ENCODE assay signal across 14 cellular contexts in the genomic region with DNA sequence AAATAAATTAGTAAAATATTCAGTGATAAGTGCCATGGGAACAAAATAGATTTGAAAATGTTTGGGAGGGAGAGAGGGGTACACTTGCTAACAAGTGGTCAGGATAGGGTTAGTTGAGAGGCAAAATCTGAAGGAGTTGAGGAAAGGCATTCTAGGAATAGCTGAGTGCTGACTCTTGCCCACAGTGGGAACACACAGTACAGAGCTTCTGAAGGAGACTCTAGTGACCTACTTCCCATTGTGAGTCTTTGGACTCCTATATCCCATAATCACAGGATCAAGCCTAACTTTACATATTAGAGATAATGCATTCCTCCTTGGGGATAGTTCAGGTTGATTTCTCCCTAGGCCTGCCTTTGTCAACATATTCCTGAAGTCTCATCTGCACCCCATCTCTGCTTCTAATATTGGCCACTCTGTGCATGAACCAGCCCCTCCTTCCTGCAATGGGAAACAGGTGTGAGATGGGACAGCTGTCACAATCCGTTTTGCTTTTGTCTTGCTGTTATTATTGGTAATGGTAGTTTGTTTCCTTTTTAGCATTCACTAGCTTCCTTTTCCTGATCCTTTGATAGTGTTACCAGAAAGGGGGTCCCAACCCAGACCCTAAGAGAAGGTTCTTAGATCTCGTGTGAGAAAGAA. TPM values are rescaled to one million over a fixed set of nuclear protein-coding genes. Genes with fewer than 3 reads are reported as not detected.
DNase-seq lines count a peak whose midpoint lies in the region; ATAC-seq, FAIRE-seq and TF ChIP-seq lines count a peak whose summit lies in the region.
"Had no signal": no experiment of that assay in that cellular context is flagged by ENCODE, and none has a peak within 500 bp of the region (broad histone marks: within the 10 kb centered on the region; RNA-seq: fewer than 3 reads in every experiment).

No MANE protein-coding gene starts in this region.

- H3K4me1 ChIP-seq in CD8-positive, alpha-beta memory T cell (ENCODE audit: insufficient read depth, low read length), result peaks cover 58% of the 10 kb centered on the region
- H3K4me1 ChIP-seq in KMS-11 (ENCODE audit: low read depth, poor library complexity, severe bottlenecking) (peaks cover 52% of the 10 kb centered on the region), astrocyte (ENCODE audit: insufficient read depth, low read length) (no peaks in the 10 kb centered on the region), Caco-2 (peaks cover 11% of the 10 kb centered on the region; the same call in 1 of the 2 replicates)

- H3K9ac ChIP-seq in KMS-11 (no peak overlapping the region), astrocyte (ENCODE audit: low read length) (no peak overlapping the region)

- CTCF ChIA-PET in CD8-positive, alpha-beta memory T cell (lab: Charles Lee), result interaction anchor here (0.9 to 4.5 kb wide), 2 partner anchors 32 to 43 kb away, joined by 5 to 17 read pairs; no protein-coding TSS in a partner anchor
- CTCF ChIA-PET in Caco-2 (lab: Charles Lee), result no interaction called here

- peak overlapping the region; percentile 42 to 79 (median 71) for H3K4me3 Mint-ChIP-seq in CD8-positive, alpha-beta memory T cell
- H3K4me3 Mint-ChIP-seq in astrocyte (ENCODE audit: unreplicated experiment) (no peak overlapping the region), naive B cell (peak overlapping the region; percentile 17 to 99 (median 62)), Caco-2 (ENCODE audit: unreplicated experiment) (no peak overlapping the region)

- no peaks in the 10 kb centered on the region for H3K36me3 ChIP-seq in CD8-positive, alpha-beta memory T cell (ENCODE audit: insufficient read depth, low read length)
- no peaks in the 10 kb centered on the region for H3K36me3 ChIP-seq in KMS-11 (ENCODE audit: insufficient read depth)
- H3K36me3 ChIP-seq in astrocyte (ENCODE audit: insufficient read depth, low read length), result no peaks in the 10 kb centered on the region
- no peaks in the 10 kb centered on the region for H3K36me3 ChIP-seq in Caco-2 (ENCODE audit: control insufficient read depth, insufficient read depth, low read length)

- peaks cover 10% of the 10 kb centered on the region; the same call in 1 of the 2 replicates for H3K79me2 ChIP-seq in KMS-11 (ENCODE audit: insufficient read depth, low read depth)
- H3K79me2 ChIP-seq in astrocyte (ENCODE audit: insufficient read depth, low read length), result no peaks in the 10 kb centered on the region

- TF ChIP-seq CTCF in KMS-11 (conservative IDR thresholded peaks at IDR 0.05; ENCODE audit: low read depth, low read length), result no peak
- TF ChIP-seq CTCF in astrocyte (IDR thresholded peaks at IDR 0.05; ENCODE audit: insufficient read depth, low read depth, low read length), result no peak
- no peak for TF ChIP-seq CTCF in Caco-2 (IDR thresholded peaks at IDR 0.05; ENCODE audit: insufficient read depth in 1 of 2, low read depth in 1 of 2, low read length in 1 of 2, severe bottlenecking in 1 of 2, unreplicated experiment in 1 of 2)

- intact Hi-C loops in Caco-2 (cut with micrococcal nuclease; ENCODE audit: unreplicated experiment), result no loop called here

- BruUV-seq in Caco-2 (replicated peaks; lab: Mats Ljungman, UMichigan), result no TSS peak

- H3K27me3 ChIP-seq in CD8-positive, alpha-beta memory T cell (ENCODE audit: insufficient read depth, low read length, poor library complexity, severe bottlenecking), result no peaks in the 10 kb centered on the region
- H3K27me3 ChIP-seq in KMS-11 (ENCODE audit: insufficient read depth, low read depth), result no peaks in the 10 kb centered on the region
- H3K27me3 ChIP-seq in astrocyte (ENCODE audit: insufficient read depth, low read length), result no peaks in the 10 kb centered on the region
- H3K27me3 ChIP-seq in Caco-2 (replicated peaks; ENCODE audit: control insufficient read depth, insufficient read depth, low read length), result no peaks in the 10 kb centered on the region
- H3K27me3 ChIP-seq: upper lobe of right lung had no signal

- H3K4me3 ChIP-seq in CD8-positive, alpha-beta memory T cell (ENCODE audit: low read length), result peak overlapping the region; percentile 52
- no peak overlapping the region for H3K4me3 ChIP-seq in KMS-11 (IDR thresholded peaks at IDR 0.05; ENCODE audit: insufficient read depth, low read depth, low read length)
- H3K4me3 ChIP-seq in astrocyte (ENCODE audit: insufficient read depth, low read depth, low read length), result no peak overlapping the region
- H3K4me3 ChIP-seq in Caco-2 (ENCODE audit: low read depth, low read length), result no peak overlapping the region
- H3K4me3 ChIP-seq: upper lobe of right lung had no signal

- no peaks in the 10 kb centered on the region for H3K9me3 Mint-ChIP-seq in CD8-positive, alpha-beta memory T cell
- H3K9me3 Mint-ChIP-seq in astrocyte (ENCODE audit: unreplicated experiment) (peaks cover 10% of the 10 kb centered on the region), naive B cell (no peaks in the 10 kb centered on the region), Caco-2 (ENCODE audit: unreplicated experiment) (peaks cover 29% of the 10 kb centered on the region)

- no peak overlapping the region for H3K27ac ChIP-seq in CD8-positive, alpha-beta memory T cell (ENCODE audit: low read depth, low read length)
- H3K27ac ChIP-seq in KMS-11 (no peak overlapping the region), astrocyte (ENCODE audit: low read depth, low read length) (no peak overlapping the region)
- H3K27ac ChIP-seq: upper lobe of right lung had no signal

- H3K36me3 Mint-ChIP-seq in CD8-positive, alpha-beta memory T cell, result peaks cover 3 to 19% (median 4%) of the 10 kb centered on the region in 3 donors
- peaks cover 5% of the 10 kb centered on the region for H3K36me3 Mint-ChIP-seq in astrocyte (ENCODE audit: low read depth, unreplicated experiment)
- H3K36me3 Mint-ChIP-seq in naive B cell, result peaks cover 6 to 20% of the 10 kb centered on the region in 2 donors
- H3K36me3 Mint-ChIP-seq in Caco-2 (ENCODE audit: insufficient read depth, unreplicated experiment), result no peaks in the 10 kb centered on the region

- H4K20me1 ChIP-seq in KMS-11 (ENCODE audit: insufficient read depth), result no peaks in the 10 kb centered on the region
- no peaks in the 10 kb centered on the region for H4K20me1 ChIP-seq in astrocyte (ENCODE audit: insufficient read depth, low read length)

- H3K27me3 Mint-ChIP-seq in CD8-positive, alpha-beta memory T cell, result no peaks in the 10 kb centered on the region
- H3K27me3 Mint-ChIP-seq in astrocyte (ENCODE audit: low read depth, unreplicated experiment), result no peaks in the 10 kb centered on the region
- no peaks in the 10 kb centered on the region for H3K27me3 Mint-ChIP-seq in naive B cell
- H3K27me3 Mint-ChIP-seq in Caco-2 (ENCODE audit: insufficient read depth, unreplicated experiment), result no peaks in the 10 kb centered on the region

- peak overlapping the region; percentile 62 to 99 (median 98) for H3K27ac Mint-ChIP-seq in CD8-positive, alpha-beta memory T cell
- no peak overlapping the region for H3K27ac Mint-ChIP-seq in astrocyte (ENCODE audit: unreplicated experiment)
- H3K27ac Mint-ChIP-seq in naive B cell, result peak overlapping the region in 5 of 6 donors; percentile 42 to 99 (median 79)
- no peak overlapping the region for H3K27ac Mint-ChIP-seq in Caco-2 (ENCODE audit: unreplicated experiment)

- H3K4me2 ChIP-seq in KMS-11 (peak overlapping the region; percentile 17; the same call in 1 of the 2 replicates), astrocyte (ENCODE audit: low read length) (no peak overlapping the region)

- FAIRE-seq in astrocyte (lab: Jason Lieb, UNC), result no peak

- no peak for DNase-seq in CD8-positive, alpha-beta memory T cell
- peak; percentile 31 for DNase-seq in astrocyte (ENCODE audit: low read depth)
- no peak for DNase-seq in naive B cell
- no peak for DNase-seq in amygdala (lab: John Stamatoyannopoulos, UW)
- no peak for DNase-seq in dermis blood vessel endothelial cell
- no peak for DNase-seq in mesenteric fat pad (ENCODE audit: low spot score)
- DNase-seq in Caco-2, result no peak
- DNase-seq: effector CD4-positive, alpha-beta T cell; head of caudate nucleus; Kasumi-1; left cardiac atrium; NCI-H2081 treated with DMSO at 0.1 percent for 48 hours; upper lobe of right lung had no signal

- peaks cover 60 to 67% (median 66%) of the 10 kb centered on the region in 3 donors for H3K4me1 Mint-ChIP-seq in CD8-positive, alpha-beta memory T cell
- H3K4me1 Mint-ChIP-seq in astrocyte (ENCODE audit: low read depth, unreplicated experiment) (peaks cover 29% of the 10 kb centered on the region), naive B cell (peaks cover 57 to 63% (median 59%) of the 10 kb centered on the region in 3 donors), Caco-2 (ENCODE audit: low read depth, unreplicated experiment) (peaks cover 17% of the 10 kb centered on the region)

- POLR2A ChIA-PET in CD8-positive, alpha-beta memory T cell (lab: Charles Lee), result no interaction called here
- POLR2A ChIA-PET in Caco-2 (lab: Charles Lee), result no interaction called here

- H3K9me3 ChIP-seq in CD8-positive, alpha-beta memory T cell (ENCODE audit: low read length), result no peaks in the 10 kb centered on the region
- H3K9me3 ChIP-seq in astrocyte (ENCODE audit: insufficient read depth, low read depth, low read length) (no peaks in the 10 kb centered on the region), Caco-2 (peaks cover 5% of the 10 kb centered on the region; the same call in 1 of the 2 replicates)
- H3K9me3 ChIP-seq: upper lobe of right lung had no signal

- no peak for ATAC-seq in naive B cell (ENCODE audit: low read depth in 2 of 2)
- ATAC-seq: left cardiac atrium, upper lobe of right lung had no signal

- H2AFZ ChIP-seq in KMS-11 (ENCODE audit: low read depth), result 0 out of 2 replicates have a peak overlapping the region, but pooled peaks have one; percentile 9
- H2AFZ ChIP-seq in astrocyte (ENCODE audit: low read depth, low read length), result no peak overlapping the region

RNA-seq across cellular contexts. Expression of a gene that starts 2.6 kb away (rescaled TPM):
- total RNA-seq in CD8-positive, alpha-beta memory T cell, result 10 to 100 TPM; 10.8 to 11.2 TPM
- 10.1 TPM for polyA plus RNA-seq in CD8-positive, alpha-beta memory T cell
- total RNA-seq in astrocyte (6.8 and 8.4 TPM in 2 replicates), dermis blood vessel endothelial cell (8.9 and 9.9 TPM in 2 replicates), mesenteric fat pad (11.5 TPM), Caco-2 (2022) (0.53 and 0.70 TPM in 2 replicates)
- 10 to 100 TPM in 5 of 6 donors, 1 to 10 TPM in 1; 8.4 to 25.9 (median 19.5) TPM for polyA plus RNA-seq in naive B cell (ENCODE audit: low read depth in 6 of 6)

RNA-seq across cellular contexts. Expression of a gene that starts 29.5 kb away (rescaled TPM):
- not detected for total RNA-seq in CD8-positive, alpha-beta memory T cell
- polyA plus RNA-seq in CD8-positive, alpha-beta memory T cell, result not detected
- total RNA-seq in astrocyte, result not detected in 2 replicates
- not detected for polyA plus RNA-seq in naive B cell (ENCODE audit: low read depth in 6 of 6)
- not detected in 2 replicates for total RNA-seq in dermis blood vessel endothelial cell
- total RNA-seq in mesenteric fat pad, result not detected
- total RNA-seq in Caco-2 (2022), result not detected in 2 replicates
- total RNA-seq: left cardiac atrium, upper lobe of right lung had no signal

Comparison
In these comparisons a context has a peak if more than half of its experiments do, and no peak if none do; other contexts are left out.
1. H3K27ac Mint-ChIP-seq: peak in CD8-positive, alpha-beta memory T cell (8 of 8) and naive B cell (5 of 6); none in astrocyte (single experiment) and Caco-2 (single experiment).
2. H3K4me3 Mint-ChIP-seq: peak in CD8-positive, alpha-beta memory T cell (7 of 7) and naive B cell (8 of 8); none in astrocyte (single experiment) and Caco-2 (single experiment).